Comparison of ENCODE assay signal across 8 cellular contexts in the genomic region with DNA sequence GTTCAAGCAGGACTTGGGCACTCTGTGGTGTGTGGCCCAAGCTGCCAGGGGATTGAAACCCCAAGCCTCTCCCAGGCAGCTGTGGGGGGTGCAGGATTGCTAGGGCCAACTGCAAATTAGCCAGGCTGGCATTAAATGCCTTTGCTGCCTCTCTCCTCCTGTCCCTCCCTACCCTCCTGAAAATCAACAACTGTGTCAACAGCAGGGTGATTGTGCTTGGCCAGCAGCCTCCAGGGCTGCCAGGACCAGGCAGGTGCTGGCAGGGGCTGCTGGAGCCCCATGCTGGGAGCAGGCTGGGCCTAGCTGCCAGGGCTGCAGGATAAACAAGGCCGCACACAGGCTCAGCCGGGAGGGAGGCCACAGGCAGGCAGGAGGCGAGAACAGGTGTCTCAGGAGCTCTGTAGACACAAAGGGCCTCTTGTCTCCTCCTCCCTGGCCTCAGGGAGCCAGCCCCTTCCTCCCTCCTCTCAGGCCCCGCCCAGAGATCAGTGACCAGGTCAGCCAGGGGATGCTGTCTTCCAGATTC. TPM values are rescaled to one million over a fixed set of nuclear protein-coding genes. Genes with fewer than 3 reads are reported as not detected.
DNase-seq lines count a peak whose midpoint lies in the region; ATAC-seq and TF ChIP-seq lines count a peak whose summit lies in the region.

No MANE protein-coding gene starts in this region.

- H3K36me3 ChIP-seq in MG63, result no peaks in the 10 kb centered on the region
- H3K36me3 ChIP-seq in RWPE2 (ENCODE audit: low read depth), result no peaks in the 10 kb centered on the region

- no peak for TF ChIP-seq CTCF in RWPE2 (IDR thresholded peaks at IDR 0.05; ENCODE audit: poor library complexity, severe bottlenecking)

- TF ChIP-seq POLR2A in erythroblast (IDR thresholded peaks at IDR 0.05; ENCODE audit: low read length), result no peak

- peaks cover 60% of the 10 kb centered on the region for H3K4me1 Mint-ChIP-seq in stimulated activated effector memory CD8-positive, alpha-beta T cell treated with anti-CD3 and anti-CD28 coated beads, Interleukin-12 subunit alpha, Interleukin-12 subunit beta, amount 100 ng/mL, for 72 hours

- no peaks in the 10 kb centered on the region for H3K9me3 ChIP-seq in MG63
- H3K9me3 ChIP-seq in RWPE2 (ENCODE audit: severe bottlenecking), result no peaks in the 10 kb centered on the region

- no peaks in the 10 kb centered on the region for H3K36me3 Mint-ChIP-seq in stimulated activated effector memory CD8-positive, alpha-beta T cell treated with anti-CD3 and anti-CD28 coated beads, Interleukin-12 subunit alpha, Interleukin-12 subunit beta, amount 100 ng/mL, for 72 hours

- no peaks in the 10 kb centered on the region for H3K9me3 Mint-ChIP-seq in stimulated activated effector memory CD8-positive, alpha-beta T cell treated with anti-CD3 and anti-CD28 coated beads, Interleukin-12 subunit alpha, Interleukin-12 subunit beta, amount 100 ng/mL, for 72 hours

- peak; percentile 55 for DNase-seq in MG63
- no peak for DNase-seq in RWPE2 (ENCODE audit: low spot score)
- peak; percentile 85 for DNase-seq in iPS-NIHi7 (ENCODE audit: extremely low spot score)
- no peak for DNase-seq in stimulated activated effector memory CD8-positive, alpha-beta T cell treated with anti-CD3 and anti-CD28 coated beads, Interleukin-12 subunit alpha, Interleukin-12 subunit beta, amount 100 ng/mL, for 72 hours (ENCODE audit: low spot score in 2 of 2)
- DNase-seq in effector CD4-positive, alpha-beta T cell, result no peak
- no peak for DNase-seq in erythroblast (lab: John Stamatoyannopoulos, UW)
- DNase-seq in T-helper 2 cell, result no peak

- peaks cover 40% of the 10 kb centered on the region for H3K4me1 ChIP-seq in RWPE2 (ENCODE audit: insufficient read depth, poor library complexity, severe bottlenecking)

- H3K27ac Mint-ChIP-seq in stimulated activated effector memory CD8-positive, alpha-beta T cell treated with anti-CD3 and anti-CD28 coated beads, Interleukin-12 subunit alpha, Interleukin-12 subunit beta, amount 100 ng/mL, for 72 hours, result peak overlapping the region; percentile 65

- H3K4me3 ChIP-seq in MG63 (no peak overlapping the region), RWPE2 (ENCODE audit: severe bottlenecking) (no peak overlapping the region)

- H3K27ac ChIP-seq in RWPE2 (ENCODE audit: poor library complexity, severe bottlenecking), result peak overlapping the region; percentile 23

- ATAC-seq in RWPE2 (ENCODE audit: low read depth), result no peak
- ATAC-seq in stimulated activated effector memory CD8-positive, alpha-beta T cell treated with anti-CD3 and anti-CD28 coated beads, Interleukin-12 subunit alpha, Interleukin-12 subunit beta, amount 100 ng/mL, for 72 hours, result no peak
- ATAC-seq in HG02610 (IDR thresholded peaks at IDR 0.05; ENCODE audit: unreplicated experiment), result no peak

- H3K27me3 ChIP-seq in MG63 (no peaks in the 10 kb centered on the region), RWPE2 (ENCODE audit: insufficient read depth, poor library complexity, severe bottlenecking) (no peaks in the 10 kb centered on the region)

- no peak overlapping the region for H3K4me3 Mint-ChIP-seq in stimulated activated effector memory CD8-positive, alpha-beta T cell treated with anti-CD3 and anti-CD28 coated beads, Interleukin-12 subunit alpha, Interleukin-12 subunit beta, amount 100 ng/mL, for 72 hours

RNA-seq across cellular contexts. Expression of a gene that starts 11.4 kb away (rescaled TPM):
- 0.86 and 2.1 TPM in 2 replicates for total RNA-seq in MG63 (2014; rRNA removed; shearing (Covaris generic); ENCODE audit: low replicate concordance)

Comparison
In these comparisons a context has a peak if more than half of its experiments do, and no peak if none do; other contexts are left out.
1. DNase-seq: peak in MG63 (single experiment) and iPS-NIHi7 (single experiment); none in RWPE2 (single experiment), stimulated activated effector memory CD8-positive, alpha-beta T cell treated with anti-CD3 and anti-CD28 coated beads, Interleukin-12 subunit alpha, Interleukin-12 subunit beta, amount 100 ng/mL, for 72 hours (0 of 2), effector CD4-positive, alpha-beta T cell (single experiment), erythroblast (0 of 2) and T-helper 2 cell (0 of 5).